In the genomic region with DNA sequence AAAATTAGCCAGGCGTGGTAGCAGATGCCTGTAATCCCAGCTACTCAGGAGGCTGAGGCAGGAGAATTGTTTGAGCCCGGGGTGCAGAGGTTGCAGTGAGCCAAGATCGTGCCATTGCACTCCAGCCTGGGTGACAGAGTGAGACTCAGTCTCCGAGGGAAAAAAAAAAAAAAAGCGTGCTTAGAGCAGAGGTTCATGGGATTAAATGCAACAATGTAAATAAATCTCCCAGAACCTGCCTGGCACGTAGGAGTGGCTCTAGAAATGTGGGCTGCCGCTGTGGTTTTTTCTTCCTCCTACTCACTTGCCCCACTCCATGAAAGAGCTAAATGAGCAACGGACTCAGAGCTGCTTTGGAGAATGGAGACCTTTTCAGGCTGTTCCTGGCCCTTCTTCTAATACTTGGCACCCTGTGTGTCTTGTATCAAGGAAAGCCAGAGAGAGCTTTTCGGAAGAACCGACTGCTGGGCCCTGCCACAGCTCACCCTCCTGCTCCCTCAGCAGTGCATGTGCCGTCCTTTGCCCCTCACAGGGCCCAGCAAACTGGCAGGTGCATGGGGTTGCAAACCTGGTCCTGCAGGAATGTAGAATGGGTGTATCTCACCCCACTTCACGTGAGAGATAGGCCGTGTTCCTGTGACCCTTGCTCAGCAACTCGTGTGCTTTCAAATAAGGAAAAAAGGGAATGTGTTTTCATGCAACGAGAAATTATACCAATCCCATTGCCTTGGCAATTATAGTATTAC, we compare ENCODE assay signal across 1 cellular context.
TF ChIP-seq lines count a peak whose summit lies in the region.

No MANE protein-coding gene starts in this region.

TF ChIP-seq in K562, 482 proteins besides CTCF, POLR2A, EP300 and RAD21 (continued from another document and continues in another):
- TF ChIP-seq ZNF644 (tag; IDR thresholded peaks at IDR 0.05; ENCODE audit: low read depth) (peak; percentile 39; the same call in 1 of the 2 replicates), ARID1B (IDR thresholded peaks at IDR 0.05) (no peak), E2F5 (CRISPR knock-in tag; IDR thresholded peaks at IDR 0.05) (no peak), ZNF57 (CRISPR knock-in tag; IDR thresholded peaks at IDR 0.05) (no peak), ZNF707 (CRISPR knock-in tag; conservative IDR thresholded peaks at IDR 0.05) (no peak), DNMT1 (IDR thresholded peaks at IDR 0.05) (no peak), BMI1 (IDR thresholded peaks at IDR 0.05; ENCODE audit: low read length) (no peak), GABPB2 (CRISPR knock-in tag; conservative IDR thresholded peaks at IDR 0.05) (no peak), SMAD1 (IDR thresholded peaks at IDR 0.05; ENCODE audit: low read depth, low read length, partially characterized antibody) (no peak), RCOR1 (IDR thresholded peaks at IDR 0.05; ENCODE audit: borderline replicate concordance in 1 of 2, low read depth in 2 of 2, low read length in 2 of 2) (peak in 1 of 2 experiments; percentile 66; a peak in 2 of 4 replicates), SMARCB1 (IDR thresholded peaks at IDR 0.05; ENCODE audit: insufficient read length, low read depth) (peak; percentile 43), ZNF717 (CRISPR knock-in tag; IDR thresholded peaks at IDR 0.05) (no peak), ARHGAP35 (IDR thresholded peaks at IDR 0.05; ENCODE audit: partially characterized antibody) (no peak), RBM34 (IDR thresholded peaks at IDR 0.05; ENCODE audit: borderline replicate concordance, insufficient read depth, low read length) (no peak), DIDO1 (tag; IDR thresholded peaks at IDR 0.05; ENCODE audit: low read depth) (no peak), RBBP5 (IDR thresholded peaks at IDR 0.05; ENCODE audit: borderline replicate concordance, insufficient read depth, low read length, poor library complexity, severe bottlenecking) (peak; percentile 41), KHSRP (IDR thresholded peaks at IDR 0.05) (no peak), XRCC4 (IDR thresholded peaks at IDR 0.05; ENCODE audit: extremely low read depth, insufficient read depth, insufficient read length) (no peak), THRAP3 (IDR thresholded peaks at IDR 0.05; ENCODE audit: borderline replicate concordance) (no peak), TARDBP (IDR thresholded peaks at IDR 0.05) (no peak), ZNF253 (CRISPR knock-in tag; conservative IDR thresholded peaks at IDR 0.05) (no peak), RBM25 (IDR thresholded peaks at IDR 0.05; ENCODE audit: low read depth, low read length, severe bottlenecking) (no peak), RUNX1 (IDR thresholded peaks at IDR 0.05; ENCODE audit: low read depth) (peak; percentile 14; the same call in 1 of the 2 replicates)
- TF ChIP-seq, protein P1, sequence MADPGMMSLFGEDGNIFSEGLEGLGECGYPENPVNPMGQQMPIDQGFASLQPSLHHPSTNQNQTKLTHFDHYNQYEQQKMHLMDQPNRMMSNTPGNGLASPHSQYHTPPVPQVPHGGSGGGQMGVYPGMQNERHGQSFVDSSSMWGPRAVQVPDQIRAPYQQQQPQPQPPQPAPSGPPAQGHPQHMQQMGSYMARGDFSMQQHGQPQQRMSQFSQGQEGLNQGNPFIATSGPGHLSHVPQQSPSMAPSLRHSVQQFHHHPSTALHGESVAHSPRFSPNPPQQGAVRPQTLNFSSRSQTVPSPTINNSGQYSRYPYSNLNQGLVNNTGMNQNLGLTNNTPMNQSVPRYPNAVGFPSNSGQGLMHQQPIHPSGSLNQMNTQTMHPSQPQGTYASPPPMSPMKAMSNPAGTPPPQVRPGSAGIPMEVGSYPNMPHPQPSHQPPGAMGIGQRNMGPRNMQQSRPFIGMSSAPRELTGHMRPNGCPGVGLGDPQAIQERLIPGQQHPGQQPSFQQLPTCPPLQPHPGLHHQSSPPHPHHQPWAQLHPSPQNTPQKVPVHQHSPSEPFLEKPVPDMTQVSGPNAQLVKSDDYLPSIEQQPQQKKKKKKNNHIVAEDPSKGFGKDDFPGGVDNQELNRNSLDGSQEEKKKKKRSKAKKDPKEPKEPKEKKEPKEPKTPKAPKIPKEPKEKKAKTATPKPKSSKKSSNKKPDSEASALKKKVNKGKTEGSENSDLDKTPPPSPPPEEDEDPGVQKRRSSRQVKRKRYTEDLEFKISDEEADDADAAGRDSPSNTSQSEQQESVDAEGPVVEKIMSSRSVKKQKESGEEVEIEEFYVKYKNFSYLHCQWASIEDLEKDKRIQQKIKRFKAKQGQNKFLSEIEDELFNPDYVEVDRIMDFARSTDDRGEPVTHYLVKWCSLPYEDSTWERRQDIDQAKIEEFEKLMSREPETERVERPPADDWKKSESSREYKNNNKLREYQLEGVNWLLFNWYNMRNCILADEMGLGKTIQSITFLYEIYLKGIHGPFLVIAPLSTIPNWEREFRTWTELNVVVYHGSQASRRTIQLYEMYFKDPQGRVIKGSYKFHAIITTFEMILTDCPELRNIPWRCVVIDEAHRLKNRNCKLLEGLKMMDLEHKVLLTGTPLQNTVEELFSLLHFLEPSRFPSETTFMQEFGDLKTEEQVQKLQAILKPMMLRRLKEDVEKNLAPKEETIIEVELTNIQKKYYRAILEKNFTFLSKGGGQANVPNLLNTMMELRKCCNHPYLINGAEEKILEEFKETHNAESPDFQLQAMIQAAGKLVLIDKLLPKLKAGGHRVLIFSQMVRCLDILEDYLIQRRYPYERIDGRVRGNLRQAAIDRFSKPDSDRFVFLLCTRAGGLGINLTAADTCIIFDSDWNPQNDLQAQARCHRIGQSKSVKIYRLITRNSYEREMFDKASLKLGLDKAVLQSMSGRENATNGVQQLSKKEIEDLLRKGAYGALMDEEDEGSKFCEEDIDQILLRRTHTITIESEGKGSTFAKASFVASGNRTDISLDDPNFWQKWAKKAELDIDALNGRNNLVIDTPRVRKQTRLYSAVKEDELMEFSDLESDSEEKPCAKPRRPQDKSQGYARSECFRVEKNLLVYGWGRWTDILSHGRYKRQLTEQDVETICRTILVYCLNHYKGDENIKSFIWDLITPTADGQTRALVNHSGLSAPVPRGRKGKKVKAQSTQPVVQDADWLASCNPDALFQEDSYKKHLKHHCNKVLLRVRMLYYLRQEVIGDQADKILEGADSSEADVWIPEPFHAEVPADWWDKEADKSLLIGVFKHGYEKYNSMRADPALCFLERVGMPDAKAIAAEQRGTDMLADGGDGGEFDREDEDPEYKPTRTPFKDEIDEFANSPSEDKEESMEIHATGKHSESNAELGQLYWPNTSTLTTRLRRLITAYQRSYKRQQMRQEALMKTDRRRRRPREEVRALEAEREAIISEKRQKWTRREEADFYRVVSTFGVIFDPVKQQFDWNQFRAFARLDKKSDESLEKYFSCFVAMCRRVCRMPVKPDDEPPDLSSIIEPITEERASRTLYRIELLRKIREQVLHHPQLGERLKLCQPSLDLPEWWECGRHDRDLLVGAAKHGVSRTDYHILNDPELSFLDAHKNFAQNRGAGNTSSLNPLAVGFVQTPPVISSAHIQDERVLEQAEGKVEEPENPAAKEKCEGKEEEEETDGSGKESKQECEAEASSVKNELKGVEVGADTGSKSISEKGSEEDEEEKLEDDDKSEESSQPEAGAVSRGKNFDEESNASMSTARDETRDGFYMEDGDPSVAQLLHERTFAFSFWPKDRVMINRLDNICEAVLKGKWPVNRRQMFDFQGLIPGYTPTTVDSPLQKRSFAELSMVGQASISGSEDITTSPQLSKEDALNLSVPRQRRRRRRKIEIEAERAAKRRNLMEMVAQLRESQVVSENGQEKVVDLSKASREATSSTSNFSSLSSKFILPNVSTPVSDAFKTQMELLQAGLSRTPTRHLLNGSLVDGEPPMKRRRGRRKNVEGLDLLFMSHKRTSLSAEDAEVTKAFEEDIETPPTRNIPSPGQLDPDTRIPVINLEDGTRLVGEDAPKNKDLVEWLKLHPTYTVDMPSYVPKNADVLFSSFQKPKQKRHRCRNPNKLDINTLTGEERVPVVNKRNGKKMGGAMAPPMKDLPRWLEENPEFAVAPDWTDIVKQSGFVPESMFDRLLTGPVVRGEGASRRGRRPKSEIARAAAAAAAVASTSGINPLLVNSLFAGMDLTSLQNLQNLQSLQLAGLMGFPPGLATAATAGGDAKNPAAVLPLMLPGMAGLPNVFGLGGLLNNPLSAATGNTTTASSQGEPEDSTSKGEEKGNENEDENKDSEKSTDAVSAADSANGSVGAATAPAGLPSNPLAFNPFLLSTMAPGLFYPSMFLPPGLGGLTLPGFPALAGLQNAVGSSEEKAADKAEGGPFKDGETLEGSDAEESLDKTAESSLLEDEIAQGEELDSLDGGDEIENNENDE (IDR thresholded peaks at IDR 0.05; ENCODE audit: low read depth, low read length), result no peak
- TF ChIP-seq, protein P2, sequence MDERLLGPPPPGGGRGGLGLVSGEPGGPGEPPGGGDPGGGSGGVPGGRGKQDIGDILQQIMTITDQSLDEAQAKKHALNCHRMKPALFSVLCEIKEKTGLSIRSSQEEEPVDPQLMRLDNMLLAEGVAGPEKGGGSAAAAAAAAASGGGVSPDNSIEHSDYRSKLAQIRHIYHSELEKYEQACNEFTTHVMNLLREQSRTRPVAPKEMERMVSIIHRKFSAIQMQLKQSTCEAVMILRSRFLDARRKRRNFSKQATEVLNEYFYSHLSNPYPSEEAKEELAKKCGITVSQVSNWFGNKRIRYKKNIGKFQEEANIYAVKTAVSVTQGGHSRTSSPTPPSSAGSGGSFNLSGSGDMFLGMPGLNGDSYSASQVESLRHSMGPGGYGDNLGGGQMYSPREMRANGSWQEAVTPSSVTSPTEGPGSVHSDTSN (CRISPR knock-in tag; IDR thresholded peaks at IDR 0.05; ENCODE audit: low read depth), result no peak
- TF ChIP-seq, protein P2 (tag; conservative IDR thresholded peaks at IDR 0.05; ENCODE audit: low read depth), result peak; percentile 56
- TF ChIP-seq, protein P3, sequence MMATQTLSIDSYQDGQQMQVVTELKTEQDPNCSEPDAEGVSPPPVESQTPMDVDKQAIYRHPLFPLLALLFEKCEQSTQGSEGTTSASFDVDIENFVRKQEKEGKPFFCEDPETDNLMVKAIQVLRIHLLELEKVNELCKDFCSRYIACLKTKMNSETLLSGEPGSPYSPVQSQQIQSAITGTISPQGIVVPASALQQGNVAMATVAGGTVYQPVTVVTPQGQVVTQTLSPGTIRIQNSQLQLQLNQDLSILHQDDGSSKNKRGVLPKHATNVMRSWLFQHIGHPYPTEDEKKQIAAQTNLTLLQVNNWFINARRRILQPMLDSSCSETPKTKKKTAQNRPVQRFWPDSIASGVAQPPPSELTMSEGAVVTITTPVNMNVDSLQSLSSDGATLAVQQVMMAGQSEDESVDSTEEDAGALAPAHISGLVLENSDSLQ (IDR thresholded peaks at IDR 0.05), result peak; percentile 48; the same call in 1 of the 2 replicates
- TF ChIP-seq, protein P4, sequence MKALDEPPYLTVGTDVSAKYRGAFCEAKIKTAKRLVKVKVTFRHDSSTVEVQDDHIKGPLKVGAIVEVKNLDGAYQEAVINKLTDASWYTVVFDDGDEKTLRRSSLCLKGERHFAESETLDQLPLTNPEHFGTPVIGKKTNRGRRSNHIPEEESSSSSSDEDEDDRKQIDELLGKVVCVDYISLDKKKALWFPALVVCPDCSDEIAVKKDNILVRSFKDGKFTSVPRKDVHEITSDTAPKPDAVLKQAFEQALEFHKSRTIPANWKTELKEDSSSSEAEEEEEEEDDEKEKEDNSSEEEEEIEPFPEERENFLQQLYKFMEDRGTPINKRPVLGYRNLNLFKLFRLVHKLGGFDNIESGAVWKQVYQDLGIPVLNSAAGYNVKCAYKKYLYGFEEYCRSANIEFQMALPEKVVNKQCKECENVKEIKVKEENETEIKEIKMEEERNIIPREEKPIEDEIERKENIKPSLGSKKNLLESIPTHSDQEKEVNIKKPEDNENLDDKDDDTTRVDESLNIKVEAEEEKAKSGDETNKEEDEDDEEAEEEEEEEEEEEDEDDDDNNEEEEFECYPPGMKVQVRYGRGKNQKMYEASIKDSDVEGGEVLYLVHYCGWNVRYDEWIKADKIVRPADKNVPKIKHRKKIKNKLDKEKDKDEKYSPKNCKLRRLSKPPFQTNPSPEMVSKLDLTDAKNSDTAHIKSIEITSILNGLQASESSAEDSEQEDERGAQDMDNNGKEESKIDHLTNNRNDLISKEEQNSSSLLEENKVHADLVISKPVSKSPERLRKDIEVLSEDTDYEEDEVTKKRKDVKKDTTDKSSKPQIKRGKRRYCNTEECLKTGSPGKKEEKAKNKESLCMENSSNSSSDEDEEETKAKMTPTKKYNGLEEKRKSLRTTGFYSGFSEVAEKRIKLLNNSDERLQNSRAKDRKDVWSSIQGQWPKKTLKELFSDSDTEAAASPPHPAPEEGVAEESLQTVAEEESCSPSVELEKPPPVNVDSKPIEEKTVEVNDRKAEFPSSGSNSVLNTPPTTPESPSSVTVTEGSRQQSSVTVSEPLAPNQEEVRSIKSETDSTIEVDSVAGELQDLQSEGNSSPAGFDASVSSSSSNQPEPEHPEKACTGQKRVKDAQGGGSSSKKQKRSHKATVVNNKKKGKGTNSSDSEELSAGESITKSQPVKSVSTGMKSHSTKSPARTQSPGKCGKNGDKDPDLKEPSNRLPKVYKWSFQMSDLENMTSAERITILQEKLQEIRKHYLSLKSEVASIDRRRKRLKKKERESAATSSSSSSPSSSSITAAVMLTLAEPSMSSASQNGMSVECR (CRISPR knock-in tag; IDR thresholded peaks at IDR 0.05), result no peak
- TF ChIP-seq, protein P5, sequence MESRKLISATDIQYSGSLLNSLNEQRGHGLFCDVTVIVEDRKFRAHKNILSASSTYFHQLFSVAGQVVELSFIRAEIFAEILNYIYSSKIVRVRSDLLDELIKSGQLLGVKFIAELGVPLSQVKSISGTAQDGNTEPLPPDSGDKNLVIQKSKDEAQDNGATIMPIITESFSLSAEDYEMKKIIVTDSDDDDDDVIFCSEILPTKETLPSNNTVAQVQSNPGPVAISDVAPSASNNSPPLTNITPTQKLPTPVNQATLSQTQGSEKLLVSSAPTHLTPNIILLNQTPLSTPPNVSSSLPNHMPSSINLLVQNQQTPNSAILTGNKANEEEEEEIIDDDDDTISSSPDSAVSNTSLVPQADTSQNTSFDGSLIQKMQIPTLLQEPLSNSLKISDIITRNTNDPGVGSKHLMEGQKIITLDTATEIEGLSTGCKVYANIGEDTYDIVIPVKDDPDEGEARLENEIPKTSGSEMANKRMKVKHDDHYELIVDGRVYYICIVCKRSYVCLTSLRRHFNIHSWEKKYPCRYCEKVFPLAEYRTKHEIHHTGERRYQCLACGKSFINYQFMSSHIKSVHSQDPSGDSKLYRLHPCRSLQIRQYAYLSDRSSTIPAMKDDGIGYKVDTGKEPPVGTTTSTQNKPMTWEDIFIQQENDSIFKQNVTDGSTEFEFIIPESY (CRISPR knock-in tag; IDR thresholded peaks at IDR 0.05), result no peak
